Comparison of ENCODE assay signal across 33 cellular contexts in genomic region chr5:29309359-29309758, GRCh38.
"Had no signal": no experiment of that assay in that cellular context is flagged by ENCODE, and none has a peak within 500 bp of the region (broad histone marks: within the 10 kb centered on the region; RNA-seq: fewer than 3 reads in every experiment).

No MANE protein-coding gene starts in this region.

- H3K27ac ChIP-seq: adrenal gland, ascending aorta, body of pancreas, brain microvascular endothelial cell, breast epithelium, cardiac muscle cell had no signal

- H3K9me3 ChIP-seq: adrenal gland, ascending aorta, body of pancreas, breast epithelium had no signal

- H3K4me1 ChIP-seq: adrenal gland, ascending aorta, body of pancreas, breast epithelium had no signal

- H3K4me3 ChIP-seq: adrenal gland, ascending aorta, body of pancreas, breast epithelium, cardiac muscle cell had no signal

- DNase-seq: activated effector memory CD4-positive, alpha-beta T cell treated with anti-CD3 and anti-CD28 coated beads, Interleukin-2, amount 50 U/mL, for 16 hours; activated effector memory CD4-positive, alpha-beta T cell treated with Interleukin-2 at 50 U/mL for 16 hours; activated gamma-delta T cell; activated gamma-delta T cell treated with Interleukin-2 at 50 U/mL for 16 hours; activated naive CD4-positive, alpha-beta T cell; activated naive CD4-positive, alpha-beta T cell treated with anti-CD3 and anti-CD28 coated beads for 36 hours; activated naive CD4-positive, alpha-beta T cell treated with anti-CD3 and anti-CD28 coated beads, Interleukin-2, amount 10 ng/mL, durations not matched to agents 7 days and 5 days; activated naive CD4-positive, alpha-beta T cell treated with anti-CD3 and anti-CD28 coated beads, Interleukin-2, amount 50 U/mL, for 16 hours; activated naive CD4-positive, alpha-beta T cell treated with Interleukin-2 at 50 U/mL for 16 hours; activated naive CD8-positive, alpha-beta T cell treated with anti-CD3 and anti-CD28 coated beads for 36 hours; activated naive CD8-positive, alpha-beta T cell treated with anti-CD3 and anti-CD28 coated beads, Interleukin-2, amount 10 ng/mL, durations not matched to agents 7 days and 5 days; activated naive CD8-positive, alpha-beta T cell treated with anti-CD3 and anti-CD28 coated beads, Interleukin-2, amount 50 U/mL, for 24 hours; activated T-cell treated with anti-CD3 and anti-CD28 coated beads, Interleukin-2, amount 50 U/mL, for 24 hours; activated T-cell treated with anti-CD3 and anti-CD28 coated beads, Interleukin-2, amount 50 U/mL, for 4 hours; activated T-cell treated with anti-CD3 and anti-CD28 coated beads, Interleukin-2, amount 50 U/mL, for 48 hours; activated T-cell treated with anti-CD3 and anti-CD28 coated beads, Interleukin-2, amount 50 U/mL, for 72 hours; adrenal gland; amniotic stem cell; amygdala; anterior cingulate cortex; aorta; body of pancreas; brain microvascular endothelial cell; caudate nucleus; central memory CD4-positive, alpha-beta T cell; cerebellar nuclear complex had no signal

- FAIRE-seq: astrocyte, bronchial epithelial cell had no signal

- H3K27me3 ChIP-seq: adrenal gland, ascending aorta, body of pancreas, brain microvascular endothelial cell, breast epithelium, cardiac muscle cell had no signal

- H3K36me3 ChIP-seq: adrenal gland, ascending aorta, brain microvascular endothelial cell, breast epithelium, cardiac muscle cell had no signal

- ATAC-seq: activated naive CD4-positive, alpha-beta T cell treated with anti-CD3 and anti-CD28 coated beads, Interleukin-2, amount 50 U/mL, for 72 hours; activated naive CD8-positive, alpha-beta T cell treated with anti-CD3 and anti-CD28 coated beads, Interleukin-2, amount 50 U/mL, for 24 hours; activated T-cell treated with anti-CD3 and anti-CD28 coated beads, Interleukin-2, amount 50 U/mL, for 4 hours; activated T-cell treated with anti-CD3 and anti-CD28 coated beads, Interleukin-2, amount 50 U/mL, for 72 hours; activated T-helper 17 cell treated with anti-CD3 and anti-CD28 coated beads, Interleukin-2, amount 50 U/mL, for 72 hours; body of pancreas had no signal
